Comparison of ENCODE assay signal across 9 cellular contexts in the genomic region with DNA sequence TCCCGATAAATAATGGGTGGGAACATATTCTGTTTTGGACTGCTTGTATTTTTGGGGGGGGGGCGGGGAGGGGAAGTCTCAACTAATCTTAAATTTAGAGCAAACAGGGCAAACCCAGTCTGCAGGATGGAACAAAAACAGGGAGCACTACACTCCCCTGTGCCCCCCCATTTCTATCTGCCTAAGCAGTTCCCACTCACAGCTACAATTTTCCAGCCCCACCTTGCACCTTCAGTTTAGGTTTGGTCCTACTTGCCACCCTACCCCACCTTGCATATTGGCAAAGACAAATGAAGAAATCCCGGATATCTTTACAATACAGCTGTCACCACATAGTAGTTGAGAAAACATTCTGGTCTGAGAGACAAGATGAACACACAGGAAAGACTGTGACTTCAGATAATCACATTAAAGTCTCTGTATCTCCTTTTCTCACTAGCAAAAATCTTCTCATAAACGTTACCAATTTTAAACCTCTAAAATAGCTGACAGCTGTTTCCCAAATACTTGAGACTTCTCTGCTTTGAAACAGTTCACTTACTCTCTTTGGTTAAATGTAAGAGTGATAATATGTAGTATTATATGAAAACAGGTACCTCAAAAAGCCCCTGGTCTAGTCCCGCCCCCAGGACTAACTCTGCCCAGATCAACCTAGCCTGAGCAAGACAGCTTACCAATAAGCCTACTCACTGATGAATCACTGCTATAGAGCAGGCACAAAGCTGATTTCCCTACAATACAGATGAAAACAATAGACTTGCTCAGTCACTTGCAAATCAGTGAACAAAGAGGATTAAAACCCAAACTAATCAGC. TPM values are rescaled to one million over a fixed set of nuclear protein-coding genes. Genes with fewer than 3 reads are reported as not detected.
A peak's percentile ranks its signal among the peaks of the same experiment; 100 is the strongest.
DNase-seq lines count a peak whose midpoint lies in the region; ATAC-seq lines count a peak whose summit lies in the region.
"Had no signal": no experiment of that assay in that cellular context is flagged by ENCODE, and none has a peak within 500 bp of the region (broad histone marks: within the 10 kb centered on the region; RNA-seq: fewer than 3 reads in every experiment).

No MANE protein-coding gene starts in this region.

- ATAC-seq in HG03103 (IDR thresholded peaks at IDR 0.05; ENCODE audit: low read depth, unreplicated experiment) (peak; percentile 39), HG03280 (IDR thresholded peaks at IDR 0.05; ENCODE audit: unreplicated experiment) (no peak)
- ATAC-seq in naive thymus-derived CD8-positive, alpha-beta T cell: peak; percentile 86 to 89

- peaks cover 21% of the 10 kb centered on the region for H3K4me1 ChIP-seq in CD4-positive, alpha-beta memory T cell (ENCODE audit: insufficient read depth, low read length)
- 0 out of 2 replicates have a peak, but pooled peaks cover 4% of the 10 kb centered on the region for H3K4me1 ChIP-seq in SJCRH30

- peaks cover 10 to 16% of the 10 kb centered on the region in 2 donors for H3K36me3 Mint-ChIP-seq in CD4-positive, alpha-beta memory T cell
- peaks cover 0 to 16% (median 15%) of the 10 kb centered on the region in 3 donors for H3K36me3 Mint-ChIP-seq in naive thymus-derived CD8-positive, alpha-beta T cell

- H3K4me1 Mint-ChIP-seq in CD4-positive, alpha-beta memory T cell: peaks cover 13 to 29% (median 21%) of the 10 kb centered on the region in 4 donors
- peaks cover 14 to 48% (median 30%) of the 10 kb centered on the region in 4 donors for H3K4me1 Mint-ChIP-seq in naive thymus-derived CD8-positive, alpha-beta T cell

- no peaks in the 10 kb centered on the region for H3K27me3 ChIP-seq in CD4-positive, alpha-beta memory T cell (ENCODE audit: insufficient read depth, low read length)
- H3K27me3 ChIP-seq in SJCRH30: no peaks in the 10 kb centered on the region

- no peaks in the 10 kb centered on the region for H3K9me3 ChIP-seq in CD4-positive, alpha-beta memory T cell (ENCODE audit: control insufficient read depth in 1 of 2, low read length in 2 of 2)
- no peaks in the 10 kb centered on the region for H3K9me3 ChIP-seq in SJCRH30 (replicated peaks)

- H3K27ac Mint-ChIP-seq in CD4-positive, alpha-beta memory T cell: peak overlapping the region; percentile 11 to 77 (median 19)
- H3K27ac Mint-ChIP-seq in naive thymus-derived CD8-positive, alpha-beta T cell: peak overlapping the region; percentile 84 to 97 (median 90)

- POLR2A ChIA-PET in CD4-positive, alpha-beta memory T cell (lab: Charles Lee; ENCODE audit: partially characterized antibody): interaction anchor here (1.4 kb wide), 1 partner anchor 156 kb away, joined by 5 read pairs; a partner anchor contains a TSS
- POLR2A ChIA-PET in naive thymus-derived CD8-positive, alpha-beta T cell (lab: Charles Lee): interaction anchor here (0.7 to 2.0 kb wide), 4 partner anchors 12 to 361 kb away, joined by 3 to 7 read pairs (median 3); a partner anchor contains a TSS

- H3K9me3 Mint-ChIP-seq in CD4-positive, alpha-beta memory T cell: no peaks in the 10 kb centered on the region
- no peaks in the 10 kb centered on the region for H3K9me3 Mint-ChIP-seq in naive thymus-derived CD8-positive, alpha-beta T cell

- no peak overlapping the region for H3K4me3 ChIP-seq in CD4-positive, alpha-beta memory T cell (ENCODE audit: low read length in 2 of 2)
- H3K4me3 ChIP-seq in SJCRH30: no peak overlapping the region

- H3K27ac ChIP-seq in CD4-positive, alpha-beta memory T cell (ENCODE audit: low read depth, low read length): no peak overlapping the region
- no peak overlapping the region for H3K27ac ChIP-seq in SJCRH30
- H3K27ac ChIP-seq: VCaP had no signal

- CTCF ChIA-PET in CD4-positive, alpha-beta memory T cell (lab: Charles Lee; ENCODE audit: partially characterized antibody): interaction anchor here (1.1 to 1.3 kb wide), 2 partner anchors 10 to 367 kb away, joined by 3 to 4 read pairs; no protein-coding TSS in a partner anchor

- peaks cover 6% of the 10 kb centered on the region for H3K36me3 ChIP-seq in CD4-positive, alpha-beta memory T cell (ENCODE audit: insufficient read depth, low read length)
- H3K36me3 ChIP-seq in SJCRH30: peaks cover 5% of the 10 kb centered on the region; the same call in 1 of the 2 replicates

- H3K27me3 Mint-ChIP-seq in CD4-positive, alpha-beta memory T cell: no peaks in the 10 kb centered on the region
- H3K27me3 Mint-ChIP-seq in naive thymus-derived CD8-positive, alpha-beta T cell: no peaks in the 10 kb centered on the region

- peak overlapping the region in 1 of 8 donors; percentile 11 for H3K4me3 Mint-ChIP-seq in CD4-positive, alpha-beta memory T cell
- H3K4me3 Mint-ChIP-seq in naive thymus-derived CD8-positive, alpha-beta T cell: peak overlapping the region in 9 of 10 donors; percentile 46 to 82 (median 66)

- intact Hi-C loops in CD4-positive, alpha-beta memory T cell (cut with micrococcal nuclease): no loop called here

- peak in 1 of 5 donors; percentile 45 for DNase-seq in CD4-positive, alpha-beta memory T cell
- peak; percentile 63 for DNase-seq in activated CD8-positive, alpha-beta memory T cell treated with anti-CD3 and anti-CD28 coated beads, Interleukin-2, amount 50 U/mL, for 4 hours
- peak; percentile 12 to 74 (median 45) for DNase-seq in naive thymus-derived CD8-positive, alpha-beta T cell
- DNase-seq in dedifferentiated amniotic fluid mesenchymal stem cell (ENCODE audit: extremely low spot score) (no peak), SJCRH30 (no peak), cerebellum (ENCODE audit: low spot score) (no peak)

RNA-seq across cellular contexts. Expression of a gene that starts 5.2 kb away (rescaled TPM):
- 100 to 1,000 TPM; 114 to 121 TPM for total RNA-seq in CD4-positive, alpha-beta memory T cell
- 10 to 100 TPM; 18.0 to 31.8 TPM for polyA plus RNA-seq in CD4-positive, alpha-beta memory T cell
- total RNA-seq in naive thymus-derived CD8-positive, alpha-beta T cell: 100 to 1,000 TPM; 121 to 131 TPM
- polyA plus RNA-seq in naive thymus-derived CD8-positive, alpha-beta T cell: 10 to 100 TPM; 30.7 to 39.9 (median 34.8) TPM
- 22.8 and 27.6 TPM in 2 replicates for total RNA-seq in SJCRH30 (2014; rRNA removed; shearing (Covaris generic))
- total RNA-seq in cerebellum: 139 TPM

Comparison
In these comparisons a context has a peak if more than half of its experiments do, and no peak if none do; other contexts are left out.
1. DNase-seq: peak in activated CD8-positive, alpha-beta memory T cell treated with anti-CD3 and anti-CD28 coated beads, Interleukin-2, amount 50 U/mL, for 4 hours (single experiment) and naive thymus-derived CD8-positive, alpha-beta T cell (10 of 10); none in dedifferentiated amniotic fluid mesenchymal stem cell (single experiment), SJCRH30 (0 of 2) and cerebellum (single experiment).